8 cellular contexts compared by ENCODE assay signal in genomic region chr7:127253289-127254162, GRCh38. TPM values are rescaled to one million over a fixed set of nuclear protein-coding genes. Genes with fewer than 3 reads are reported as not detected.
DNase-seq lines count a peak whose midpoint lies in the region; ATAC-seq and TF ChIP-seq lines count a peak whose summit lies in the region.

No MANE protein-coding gene starts in this region.

- H3K4me3 ChIP-seq in AG04450 (ENCODE audit: low read depth, low read length) (peak overlapping the region; percentile 68), liver (ENCODE audit: low read depth in 1 of 3, low read length in 3 of 3) (peak overlapping the region; percentile 72 to 86 (median 83))

- under 1% methylated on average over 84 of the region's 84 CpGs for WGBS in liver

- CTCF ChIA-PET in AG04450 (lab: Charles Lee) = interaction anchor here (0.6 to 2.8 kb wide), 13 partner anchors 8 to 1030 kb away, joined by 3 to 13 read pairs (median 4); no protein-coding TSS in a partner anchor

- ATAC-seq in GM18519 (IDR thresholded peaks at IDR 0.05; ENCODE audit: low FRiP score, unreplicated experiment) = peak; percentile 78
- peak; percentile 81 for ATAC-seq in HG03045 (IDR thresholded peaks at IDR 0.05; ENCODE audit: unreplicated experiment)

- H3K9ac ChIP-seq in liver (ENCODE audit: low read depth in 1 of 2, low read length in 2 of 2) = no peak overlapping the region

- H3K9me3 ChIP-seq in AG04450 (ENCODE audit: control insufficient read depth, insufficient read depth, low read length) (no peaks in the 10 kb centered on the region; the same call in 1 of the 2 replicates), liver (ENCODE audit: control insufficient read depth in 4 of 4, low read length in 3 of 4) (no peaks in the 10 kb centered on the region)

- TF ChIP-seq CTCF in AG04450 (IDR thresholded peaks at IDR 0.05; ENCODE audit: low read depth, low read length) (peak; percentile 81), liver (IDR thresholded peaks at IDR 0.05; ENCODE audit: low read depth, low read length, missing input control) (peak; percentile 80)

- H3K36me3 ChIP-seq in liver (ENCODE audit: control insufficient read depth in 4 of 4, insufficient read depth in 3 of 4, low read depth in 1 of 4, low read length in 3 of 4) = no peaks in the 10 kb centered on the region

- H3K27ac ChIP-seq in AG04450 (ENCODE audit: low read depth, low read length) = no peak overlapping the region
- H3K27ac ChIP-seq in liver (ENCODE audit: low read depth in 1 of 2, low read length in 2 of 2) = peak overlapping the region; percentile 25 to 66

- peaks cover 44% of the 10 kb centered on the region for H3K27me3 ChIP-seq in AG04450 (ENCODE audit: control insufficient read depth, insufficient read depth, low read length)
- peaks cover 0 to 2% (median 0%) of the 10 kb centered on the region in 4 donors for H3K27me3 ChIP-seq in liver (ENCODE audit: control insufficient read depth in 4 of 4, insufficient read depth in 4 of 4, low read length in 3 of 4)

- TF ChIP-seq RAD21 in liver (IDR thresholded peaks at IDR 0.05) = peak; percentile 79 to 82

- no peak for DNase-seq in AG04450 (ENCODE audit: low read depth, low spot score)
- DNase-seq in NCI-H2107 treated with DMSO at 0.1 percent for 48 hours (lab: John Stamatoyannopoulos, UW; ENCODE audit: unreplicated experiment) = peak; percentile 10
- peak; percentile 47 to 55 for DNase-seq in activated CD4-positive, alpha-beta T cell treated with anti-CD3 and anti-CD28 coated beads for 4 hours
- peak; percentile 22 to 62 for DNase-seq in dermis microvascular lymphatic vessel endothelial cell (ENCODE audit: low read depth in 2 of 2)
- DNase-seq in stimulated activated CD4-positive, alpha-beta T cell treated with anti-CD3 and anti-CD28 coated beads, Interleukin-4, amount 100 ng/mL, for 24 hours = peak; percentile 57

- POLR2A ChIA-PET in AG04450 (lab: Yijun Ruan, JAX) = no interaction called here

- H3K4me1 ChIP-seq in liver (ENCODE audit: control insufficient read depth in 4 of 4, insufficient read depth in 4 of 4, low read length in 3 of 4) = peaks cover 6 to 25% (median 21%) of the 10 kb centered on the region in 4 donors

TF ChIP-seq in liver, 16 proteins besides CTCF, POLR2A, EP300 and RAD21:
- TF ChIP-seq YY1 (IDR thresholded peaks at IDR 0.05) = peak; percentile 80
- TF ChIP-seq FOXA2 (IDR thresholded peaks at IDR 0.05) = no peak
- TF ChIP-seq TAF1 (conservative IDR thresholded peaks at IDR 0.05) = no peak
- no peak for TF ChIP-seq FOXA1 (IDR thresholded peaks at IDR 0.05)

RNA-seq across cellular contexts. Expression of gene GRM8, which starts 0.8 kb away (rescaled TPM):
- not detected in 2 replicates for polyA plus RNA-seq in AG04450 (2011; rRNA removed)
- 0.18 TPM in 1 of 2 replicates, not detected in the other for polyA minus RNA-seq in AG04450 (2011; rRNA and poly(A)+ RNA removed)
- under 0.01 TPM in 1 of 2 replicates, not detected in the other for total RNA-seq in dermis microvascular lymphatic vessel endothelial cell
- 1 to 10 TPM in 1 of 2 donors, under 1 TPM in 1; 0.98 to 4.9 TPM for total RNA-seq in liver
- polyA plus RNA-seq in liver = 1 to 10 TPM in 1 of 2 donors, under 1 TPM in 1; 0.28 to 4.5 TPM
